Comparison of ENCODE assay signal across 1 cellular context in genomic region chr1:45205910-45206721, GRCh38.
TF ChIP-seq lines count a peak whose summit lies in the region.

ZSWIM5 (minus strand) TSS chr1:45206605; CDS start chr1:45206350, 255 bp downstream.

TF ChIP-seq in HepG2, 621 proteins besides CTCF, POLR2A, EP300 and RAD21 (continued from another document and continues in another):
- TF ChIP-seq FIP1L1 (IDR thresholded peaks at IDR 0.05; ENCODE audit: borderline replicate concordance, insufficient read depth, low read depth, low read length) = no peak
- no peak for TF ChIP-seq SIX1 (CRISPR knock-in tag; IDR thresholded peaks at IDR 0.05; ENCODE audit: borderline replicate concordance)
- no peak for TF ChIP-seq ZNF550 (CRISPR knock-in tag; IDR thresholded peaks at IDR 0.05; ENCODE audit: borderline replicate concordance)
- no peak for TF ChIP-seq MXI1 (IDR thresholded peaks at IDR 0.05; ENCODE audit: borderline replicate concordance, low read depth, low read length)
- TF ChIP-seq STAG1 (CRISPR knock-in tag; IDR thresholded peaks at IDR 0.05) = no peak; the same call in 1 of the 2 replicates
- no peak for TF ChIP-seq U2AF2 (IDR thresholded peaks at IDR 0.05; ENCODE audit: low read depth, low read length)
- TF ChIP-seq CBX1 (IDR thresholded peaks at IDR 0.05; ENCODE audit: low read depth) = no peak
- peak; percentile 51; the same call in 1 of the 2 replicates for TF ChIP-seq ZHX1 (CRISPR knock-in tag; IDR thresholded peaks at IDR 0.05; ENCODE audit: low read depth)
- TF ChIP-seq GRHL1 (CRISPR knock-in tag; conservative IDR thresholded peaks at IDR 0.05) = no peak
- TF ChIP-seq BHLHE40 (IDR thresholded peaks at IDR 0.05; ENCODE audit: low read length) = no peak
- TF ChIP-seq KDM6A (CRISPR knock-in tag; IDR thresholded peaks at IDR 0.05; ENCODE audit: low read depth) = no peak
- TF ChIP-seq ZC3H4 (CRISPR knock-in tag; IDR thresholded peaks at IDR 0.05; ENCODE audit: borderline replicate concordance) = no peak
- 0 out of 2 replicates have a peak, but pooled peaks have one; percentile 57 for TF ChIP-seq AHR (CRISPR knock-in tag; IDR thresholded peaks at IDR 0.05)
- peak; percentile 43; the same call in 1 of the 2 replicates for TF ChIP-seq NFKB2 (CRISPR knock-in tag; IDR thresholded peaks at IDR 0.05; ENCODE audit: borderline replicate concordance)
- TF ChIP-seq, protein P1, sequence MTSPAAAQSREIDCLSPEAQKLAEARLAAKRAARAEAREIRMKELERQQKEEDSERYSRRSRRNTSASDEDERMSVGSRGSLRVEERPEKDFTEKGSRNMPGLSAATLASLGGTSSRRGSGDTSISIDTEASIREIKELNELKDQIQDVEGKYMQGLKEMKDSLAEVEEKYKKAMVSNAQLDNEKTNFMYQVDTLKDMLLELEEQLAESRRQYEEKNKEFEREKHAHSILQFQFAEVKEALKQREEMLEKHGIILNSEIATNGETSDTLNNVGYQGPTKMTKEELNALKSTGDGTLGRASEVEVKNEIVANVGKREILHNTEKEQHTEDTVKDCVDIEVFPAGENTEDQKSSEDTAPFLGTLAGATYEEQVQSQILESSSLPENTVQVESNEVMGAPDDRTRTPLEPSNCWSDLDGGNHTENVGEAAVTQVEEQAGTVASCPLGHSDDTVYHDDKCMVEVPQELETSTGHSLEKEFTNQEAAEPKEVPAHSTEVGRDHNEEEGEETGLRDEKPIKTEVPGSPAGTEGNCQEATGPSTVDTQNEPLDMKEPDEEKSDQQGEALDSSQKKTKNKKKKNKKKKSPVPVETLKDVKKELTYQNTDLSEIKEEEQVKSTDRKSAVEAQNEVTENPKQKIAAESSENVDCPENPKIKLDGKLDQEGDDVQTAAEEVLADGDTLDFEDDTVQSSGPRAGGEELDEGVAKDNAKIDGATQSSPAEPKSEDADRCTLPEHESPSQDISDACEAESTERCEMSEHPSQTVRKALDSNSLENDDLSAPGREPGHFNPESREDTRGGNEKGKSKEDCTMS (CRISPR knock-in tag; conservative IDR thresholded peaks at IDR 0.05) = no peak
- no peak for TF ChIP-seq GLI4 (CRISPR knock-in tag; IDR thresholded peaks at IDR 0.05; ENCODE audit: borderline replicate concordance)
- no peak for TF ChIP-seq ZFP37 (CRISPR knock-in tag; IDR thresholded peaks at IDR 0.05; ENCODE audit: borderline replicate concordance)
- TF ChIP-seq, protein P2, sequence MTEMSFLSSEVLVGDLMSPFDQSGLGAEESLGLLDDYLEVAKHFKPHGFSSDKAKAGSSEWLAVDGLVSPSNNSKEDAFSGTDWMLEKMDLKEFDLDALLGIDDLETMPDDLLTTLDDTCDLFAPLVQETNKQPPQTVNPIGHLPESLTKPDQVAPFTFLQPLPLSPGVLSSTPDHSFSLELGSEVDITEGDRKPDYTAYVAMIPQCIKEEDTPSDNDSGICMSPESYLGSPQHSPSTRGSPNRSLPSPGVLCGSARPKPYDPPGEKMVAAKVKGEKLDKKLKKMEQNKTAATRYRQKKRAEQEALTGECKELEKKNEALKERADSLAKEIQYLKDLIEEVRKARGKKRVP (CRISPR knock-in tag; IDR thresholded peaks at IDR 0.05) = peak in 1 of 2 experiments; percentile 31; a peak in 1 of 4 replicates
- no peak for TF ChIP-seq ATF1 (CRISPR knock-in tag; IDR thresholded peaks at IDR 0.05)
- no peak for TF ChIP-seq ZNF816 (CRISPR knock-in tag; IDR thresholded peaks at IDR 0.05; ENCODE audit: borderline replicate concordance)
- no peak for TF ChIP-seq MAFK (conservative IDR thresholded peaks at IDR 0.05 in 1 of 2, IDR thresholded peaks at IDR 0.05 in 1 of 2; ENCODE audit: low read length in 2 of 2)
- no peak for TF ChIP-seq MBD4 (IDR thresholded peaks at IDR 0.05; ENCODE audit: borderline replicate concordance, low read length)
- TF ChIP-seq ZBTB26 (CRISPR knock-in tag; IDR thresholded peaks at IDR 0.05; ENCODE audit: borderline replicate concordance) = 0 out of 2 replicates have a peak, but pooled peaks have one; percentile 26
- no peak for TF ChIP-seq ZNF878 (CRISPR knock-in tag; IDR thresholded peaks at IDR 0.05)
- no peak for TF ChIP-seq ZNF749 (CRISPR knock-in tag; IDR thresholded peaks at IDR 0.05; ENCODE audit: borderline replicate concordance)
- TF ChIP-seq EZH2 (conservative IDR thresholded peaks at IDR 0.05; ENCODE audit: low read depth, low read length) = no peak
- TF ChIP-seq DBP (CRISPR knock-in tag; IDR thresholded peaks at IDR 0.05; ENCODE audit: not compliant biosample characterization) = no peak
- peak; percentile 48; the same call in 1 of the 2 replicates for TF ChIP-seq FOXO1 (CRISPR knock-in tag; IDR thresholded peaks at IDR 0.05)
- TF ChIP-seq, protein P3, sequence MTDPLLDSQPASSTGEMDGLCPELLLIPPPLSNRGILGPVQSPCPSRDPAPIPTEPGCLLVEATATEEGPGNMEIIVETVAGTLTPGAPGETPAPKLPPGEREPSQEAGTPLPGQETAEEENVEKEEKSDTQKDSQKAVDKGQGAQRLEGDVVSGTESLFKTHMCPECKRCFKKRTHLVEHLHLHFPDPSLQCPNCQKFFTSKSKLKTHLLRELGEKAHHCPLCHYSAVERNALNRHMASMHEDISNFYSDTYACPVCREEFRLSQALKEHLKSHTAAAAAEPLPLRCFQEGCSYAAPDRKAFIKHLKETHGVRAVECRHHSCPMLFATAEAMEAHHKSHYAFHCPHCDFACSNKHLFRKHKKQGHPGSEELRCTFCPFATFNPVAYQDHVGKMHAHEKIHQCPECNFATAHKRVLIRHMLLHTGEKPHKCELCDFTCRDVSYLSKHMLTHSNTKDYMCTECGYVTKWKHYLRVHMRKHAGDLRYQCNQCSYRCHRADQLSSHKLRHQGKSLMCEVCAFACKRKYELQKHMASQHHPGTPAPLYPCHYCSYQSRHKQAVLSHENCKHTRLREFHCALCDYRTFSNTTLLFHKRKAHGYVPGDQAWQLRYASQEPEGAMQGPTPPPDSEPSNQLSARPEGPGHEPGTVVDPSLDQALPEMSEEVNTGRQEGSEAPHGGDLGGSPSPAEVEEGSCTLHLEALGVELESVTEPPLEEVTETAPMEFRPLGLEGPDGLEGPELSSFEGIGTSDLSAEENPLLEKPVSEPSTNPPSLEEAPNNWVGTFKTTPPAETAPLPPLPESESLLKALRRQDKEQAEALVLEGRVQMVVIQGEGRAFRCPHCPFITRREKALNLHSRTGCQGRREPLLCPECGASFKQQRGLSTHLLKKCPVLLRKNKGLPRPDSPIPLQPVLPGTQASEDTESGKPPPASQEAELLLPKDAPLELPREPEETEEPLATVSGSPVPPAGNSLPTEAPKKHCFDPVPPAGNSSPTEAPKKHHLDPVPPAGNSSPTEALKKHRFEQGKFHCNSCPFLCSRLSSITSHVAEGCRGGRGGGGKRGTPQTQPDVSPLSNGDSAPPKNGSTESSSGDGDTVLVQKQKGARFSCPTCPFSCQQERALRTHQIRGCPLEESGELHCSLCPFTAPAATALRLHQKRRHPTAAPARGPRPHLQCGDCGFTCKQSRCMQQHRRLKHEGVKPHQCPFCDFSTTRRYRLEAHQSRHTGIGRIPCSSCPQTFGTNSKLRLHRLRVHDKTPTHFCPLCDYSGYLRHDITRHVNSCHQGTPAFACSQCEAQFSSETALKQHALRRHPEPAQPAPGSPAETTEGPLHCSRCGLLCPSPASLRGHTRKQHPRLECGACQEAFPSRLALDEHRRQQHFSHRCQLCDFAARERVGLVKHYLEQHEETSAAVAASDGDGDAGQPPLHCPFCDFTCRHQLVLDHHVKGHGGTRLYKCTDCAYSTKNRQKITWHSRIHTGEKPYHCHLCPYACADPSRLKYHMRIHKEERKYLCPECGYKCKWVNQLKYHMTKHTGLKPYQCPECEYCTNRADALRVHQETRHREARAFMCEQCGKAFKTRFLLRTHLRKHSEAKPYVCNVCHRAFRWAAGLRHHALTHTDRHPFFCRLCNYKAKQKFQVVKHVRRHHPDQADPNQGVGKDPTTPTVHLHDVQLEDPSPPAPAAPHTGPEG (CRISPR knock-in tag; IDR thresholded peaks at IDR 0.05) = peak; percentile 95
- TF ChIP-seq ZNF292 (CRISPR knock-in tag; IDR thresholded peaks at IDR 0.05; ENCODE audit: borderline replicate concordance, low read depth) = no peak
- TF ChIP-seq, protein P4, sequence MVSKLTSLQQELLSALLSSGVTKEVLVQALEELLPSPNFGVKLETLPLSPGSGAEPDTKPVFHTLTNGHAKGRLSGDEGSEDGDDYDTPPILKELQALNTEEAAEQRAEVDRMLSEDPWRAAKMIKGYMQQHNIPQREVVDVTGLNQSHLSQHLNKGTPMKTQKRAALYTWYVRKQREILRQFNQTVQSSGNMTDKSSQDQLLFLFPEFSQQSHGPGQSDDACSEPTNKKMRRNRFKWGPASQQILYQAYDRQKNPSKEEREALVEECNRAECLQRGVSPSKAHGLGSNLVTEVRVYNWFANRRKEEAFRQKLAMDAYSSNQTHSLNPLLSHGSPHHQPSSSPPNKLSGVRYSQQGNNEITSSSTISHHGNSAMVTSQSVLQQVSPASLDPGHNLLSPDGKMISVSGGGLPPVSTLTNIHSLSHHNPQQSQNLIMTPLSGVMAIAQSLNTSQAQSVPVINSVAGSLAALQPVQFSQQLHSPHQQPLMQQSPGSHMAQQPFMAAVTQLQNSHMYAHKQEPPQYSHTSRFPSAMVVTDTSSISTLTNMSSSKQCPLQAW (CRISPR knock-in tag; IDR thresholded peaks at IDR 0.05) = no peak
- no peak for TF ChIP-seq PAXIP1 (CRISPR knock-in tag; conservative IDR thresholded peaks at IDR 0.05)
- TF ChIP-seq ZNF788 (CRISPR knock-in tag; IDR thresholded peaks at IDR 0.05; ENCODE audit: borderline replicate concordance) = peak; percentile 53; the same call in 1 of the 2 replicates
- no peak for TF ChIP-seq MAF1 (CRISPR knock-in tag; IDR thresholded peaks at IDR 0.05; ENCODE audit: borderline replicate concordance)
- no peak for TF ChIP-seq ZNF670 (CRISPR knock-in tag; IDR thresholded peaks at IDR 0.05; ENCODE audit: borderline replicate concordance)
